In genomic region chr10:33067917-33068316, GRCh38 we compare ENCODE assay signal across 18 cellular contexts.
"Had no signal": no experiment of that assay in that cellular context is flagged by ENCODE, and none has a peak within 500 bp of the region (broad histone marks: within the 10 kb centered on the region; RNA-seq: fewer than 3 reads in every experiment).

No MANE protein-coding gene starts in this region.

- H3K36me3 Mint-ChIP-seq: natural killer cell, type B pancreatic cell had no signal

- H3K27me3 Mint-ChIP-seq: type B pancreatic cell had no signal

- H3K27ac ChIP-seq: dorsolateral prefrontal cortex, gastrocnemius medialis, ovary, right atrium auricular region had no signal

- H3K9me3 ChIP-seq: gastrocnemius medialis, ovary, right atrium auricular region had no signal

- DNase-seq: cortex of kidney; dorsolateral prefrontal cortex; effector CD8-positive, alpha-beta T cell; gastrocnemius medialis; islet precursor cell; mammary epithelial cell; natural killer cell; ovary; small intestine; stimulated activated CD4-positive, alpha-beta T cell treated with anti-CD3 and anti-CD28 coated beads, Interleukin-12 subunit alpha, Interleukin-12 subunit beta, amount 100 ng/mL, for 4 hours; stimulated activated naive CD4-positive, alpha-beta T cell treated with Interleukin-2 at 50 U/mL for 16 hours had no signal

- H3K36me3 ChIP-seq: gastrocnemius medialis, ovary, right atrium auricular region had no signal

- H3K4me1 ChIP-seq: gastrocnemius medialis, right atrium auricular region had no signal

- ATAC-seq: esophagus mucosa, gastrocnemius medialis, left lobe of liver, natural killer cell had no signal

- H3K4me3 ChIP-seq: dorsolateral prefrontal cortex, gastrocnemius medialis, ovary, right atrium auricular region had no signal

- H3K9me3 Mint-ChIP-seq: natural killer cell had no signal

- H3K4me3 Mint-ChIP-seq: natural killer cell, neural crest cell, type B pancreatic cell had no signal

- FAIRE-seq: endometrium, small intestine, urothelium cell line had no signal

- H3K27ac Mint-ChIP-seq: natural killer cell, type B pancreatic cell had no signal

- H3K27me3 ChIP-seq: gastrocnemius medialis, ovary, right atrium auricular region had no signal
